Comparison of ENCODE assay signal across 1 cellular context in genomic region chr20:35619196-35620095, GRCh38.
A peak's percentile ranks its signal among the peaks of the same experiment; 100 is the strongest.
TF ChIP-seq lines count a peak whose summit lies in the region.

No MANE protein-coding gene starts in this region.

TF ChIP-seq in HepG2, 621 proteins besides CTCF, POLR2A, EP300 and RAD21 (continued from another document and continues in another):
- TF ChIP-seq SOX5 (CRISPR knock-in tag; IDR thresholded peaks at IDR 0.05; ENCODE audit: borderline replicate concordance) = peak; percentile 45
- peak; percentile 90 for TF ChIP-seq ZNF878 (CRISPR knock-in tag; IDR thresholded peaks at IDR 0.05)
- no peak for TF ChIP-seq MBNL3 (CRISPR knock-in tag; conservative IDR thresholded peaks at IDR 0.05)
- TF ChIP-seq ZNF10 (CRISPR knock-in tag; IDR thresholded peaks at IDR 0.05; ENCODE audit: borderline replicate concordance, low read depth) = no peak
- peak; percentile 94 for TF ChIP-seq ZNF501 (CRISPR knock-in tag; IDR thresholded peaks at IDR 0.05)
- TF ChIP-seq FOXA3 (CRISPR knock-in tag; IDR thresholded peaks at IDR 0.05) = peak; percentile 68
- peak; percentile 94 for TF ChIP-seq ZNF691 (CRISPR knock-in tag; IDR thresholded peaks at IDR 0.05; ENCODE audit: borderline replicate concordance, low read depth)
- TF ChIP-seq AGO1 (IDR thresholded peaks at IDR 0.05; ENCODE audit: low read depth, low read length, poor library complexity, severe bottlenecking) = peak; percentile 64
- TF ChIP-seq PHF8 (CRISPR knock-in tag; IDR thresholded peaks at IDR 0.05) = peak; percentile 68
- no peak for TF ChIP-seq ZNF570 (CRISPR knock-in tag; IDR thresholded peaks at IDR 0.05; ENCODE audit: borderline replicate concordance)
- TF ChIP-seq FOSL2 (CRISPR knock-in tag; IDR thresholded peaks at IDR 0.05) = peak; percentile 59; the same call in 1 of the 2 replicates
- no peak; the same call in 1 of the 2 replicates for TF ChIP-seq STAT5B (CRISPR knock-in tag; IDR thresholded peaks at IDR 0.05)
- TF ChIP-seq HOXA9 (CRISPR knock-in tag; IDR thresholded peaks at IDR 0.05; ENCODE audit: borderline replicate concordance) = no peak; the same call in 1 of the 2 replicates
- peak; percentile 70; the same call in 1 of the 2 replicates for TF ChIP-seq ISX (CRISPR knock-in tag; conservative IDR thresholded peaks at IDR 0.05)
- peak; percentile 81; the same call in 1 of the 2 replicates for TF ChIP-seq ZKSCAN8 (CRISPR knock-in tag; IDR thresholded peaks at IDR 0.05; ENCODE audit: borderline replicate concordance)
- TF ChIP-seq HBP1 (CRISPR knock-in tag; IDR thresholded peaks at IDR 0.05; ENCODE audit: low read depth) = no peak; the same call in none of the 2 replicates
- peak; percentile 91 for TF ChIP-seq ZFP91 (CRISPR knock-in tag; IDR thresholded peaks at IDR 0.05; ENCODE audit: borderline replicate concordance)
- peak; percentile 92 for TF ChIP-seq ZNF883 (CRISPR knock-in tag; IDR thresholded peaks at IDR 0.05; ENCODE audit: not compliant biosample characterization)
- peak; percentile 99 for TF ChIP-seq HOXA5 (CRISPR knock-in tag; IDR thresholded peaks at IDR 0.05)
- TF ChIP-seq PPARG (CRISPR knock-in tag; conservative IDR thresholded peaks at IDR 0.05) = peak; percentile 58; the same call in 1 of the 2 replicates
- no peak for TF ChIP-seq ELK4 (CRISPR knock-in tag; IDR thresholded peaks at IDR 0.05; ENCODE audit: borderline replicate concordance)
- TF ChIP-seq E2F2 (CRISPR knock-in tag; IDR thresholded peaks at IDR 0.05; ENCODE audit: borderline replicate concordance) = 0 out of 2 replicates have a peak, but pooled peaks have one; percentile 21
- TF ChIP-seq ZFY (CRISPR knock-in tag; IDR thresholded peaks at IDR 0.05) = peak; percentile 85
- 0 out of 2 replicates have a peak, but pooled peaks have one; percentile 55 for TF ChIP-seq ZNF775 (CRISPR knock-in tag; IDR thresholded peaks at IDR 0.05; ENCODE audit: borderline replicate concordance)
- TF ChIP-seq ZNF703 (CRISPR knock-in tag; IDR thresholded peaks at IDR 0.05; ENCODE audit: borderline replicate concordance) = 0 out of 2 replicates have a peak, but pooled peaks have one; percentile 90
- peak; percentile 90 for TF ChIP-seq PCBP1 (IDR thresholded peaks at IDR 0.05; ENCODE audit: borderline replicate concordance, low read depth, low read length)
- TF ChIP-seq RFXAP (CRISPR knock-in tag; IDR thresholded peaks at IDR 0.05; ENCODE audit: borderline replicate concordance) = peak; percentile 91
- no peak for TF ChIP-seq ZNF616 (CRISPR knock-in tag; IDR thresholded peaks at IDR 0.05; ENCODE audit: low read depth)
- TF ChIP-seq NFKBIZ (CRISPR knock-in tag; IDR thresholded peaks at IDR 0.05) = no peak
- TF ChIP-seq ZBTB2 (CRISPR knock-in tag; IDR thresholded peaks at IDR 0.05; ENCODE audit: low read depth) = peak; percentile 56; the same call in 1 of the 2 replicates
- no peak for TF ChIP-seq ZNF460 (CRISPR knock-in tag; IDR thresholded peaks at IDR 0.05; ENCODE audit: borderline replicate concordance)
- peak; percentile 87 for TF ChIP-seq SNAPC2 (CRISPR knock-in tag; IDR thresholded peaks at IDR 0.05)
- TF ChIP-seq SATB2 (CRISPR knock-in tag; IDR thresholded peaks at IDR 0.05) = 0 out of 2 replicates have a peak, but pooled peaks have one; percentile 63
- TF ChIP-seq MEIS2 (CRISPR knock-in tag; IDR thresholded peaks at IDR 0.05) = peak; percentile 86; the same call in 1 of the 2 replicates
- TF ChIP-seq ARNT (IDR thresholded peaks at IDR 0.05) = no peak
- peak; percentile 49; the same call in 1 of the 2 replicates for TF ChIP-seq USF2 (IDR thresholded peaks at IDR 0.05; ENCODE audit: low read depth, low read length)
- TF ChIP-seq USF2 (CRISPR knock-in tag; IDR thresholded peaks at IDR 0.05; ENCODE audit: borderline replicate concordance) = peak; percentile 75; the same call in 1 of the 2 replicates
- TF ChIP-seq LCORL (IDR thresholded peaks at IDR 0.05) = no peak
- TF ChIP-seq LCORL (CRISPR knock-in tag; IDR thresholded peaks at IDR 0.05) = peak; percentile 96
- TF ChIP-seq ZSCAN5A (CRISPR knock-in tag; IDR thresholded peaks at IDR 0.05; ENCODE audit: borderline replicate concordance) = peak; percentile 85; the same call in 1 of the 2 replicates
- TF ChIP-seq DDIT3 (CRISPR knock-in tag; IDR thresholded peaks at IDR 0.05) = no peak
- peak; percentile 72; the same call in 1 of the 2 replicates for TF ChIP-seq ZBTB34 (CRISPR knock-in tag; IDR thresholded peaks at IDR 0.05)
- TF ChIP-seq HMGXB4 (CRISPR knock-in tag; IDR thresholded peaks at IDR 0.05; ENCODE audit: borderline replicate concordance in 1 of 2, low read depth in 1 of 2) = peak; percentile 98
- TF ChIP-seq ZGPAT (CRISPR knock-in tag; IDR thresholded peaks at IDR 0.05) = peak; percentile 94
